In the genomic region with DNA sequence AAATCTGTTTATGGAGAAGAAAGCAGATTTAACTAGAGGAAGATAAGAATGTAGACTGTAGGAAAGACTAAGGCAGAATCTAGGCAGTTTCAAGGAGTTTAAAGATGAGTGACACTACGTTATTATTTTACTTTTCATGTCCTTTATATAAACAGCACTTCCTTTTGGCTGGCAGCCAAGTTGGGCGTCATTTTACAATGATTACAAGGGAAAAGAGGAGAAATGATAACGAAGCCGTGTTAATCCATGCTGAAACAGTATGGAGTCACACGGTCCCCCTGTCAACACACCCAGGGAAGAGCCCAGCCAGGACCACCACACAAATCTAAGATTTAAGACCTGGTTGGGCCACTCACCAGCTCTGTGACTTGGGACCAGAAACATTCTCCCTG, we compare ENCODE assay signal across 14 cellular contexts.
A peak's percentile ranks its signal among the peaks of the same experiment; 100 is the strongest.
DNase-seq lines count a peak whose midpoint lies in the region; ATAC-seq and TF ChIP-seq lines count a peak whose summit lies in the region.
"Had no signal": no experiment of that assay in that cellular context is flagged by ENCODE, and none has a peak within 500 bp of the region (broad histone marks: within the 10 kb centered on the region; RNA-seq: fewer than 3 reads in every experiment).

No MANE protein-coding gene starts in this region.

- ATAC-seq in mucosa of descending colon (peak; percentile 56), HG03196 (IDR thresholded peaks at IDR 0.05; ENCODE audit: unreplicated experiment) (no peak)
- ATAC-seq: effector memory CD8-positive, alpha-beta T cell; naive thymus-derived CD8-positive, alpha-beta T cell had no signal

- H3K4me1 ChIP-seq in mucosa of descending colon (ENCODE audit: low read depth): peaks cover 17% of the 10 kb centered on the region

- H3K9me3 ChIP-seq in mucosa of descending colon: no peaks in the 10 kb centered on the region
- H3K9me3 ChIP-seq: SJSA1 had no signal

- in situ Hi-C loops in brain microvascular endothelial cell (cut with HindIII; ENCODE audit: low pct_ligation_motif_present, low sequenced_read_pairs): no loop called here

- H3K36me3 ChIP-seq in brain microvascular endothelial cell (replicated peaks) (no peaks in the 10 kb centered on the region), mucosa of descending colon (ENCODE audit: low read depth) (no peaks in the 10 kb centered on the region)
- H3K36me3 ChIP-seq: SJSA1 had no signal

- H3K27me3 ChIP-seq in brain microvascular endothelial cell (replicated peaks): no peaks in the 10 kb centered on the region
- H3K27me3 ChIP-seq: SJSA1 had no signal

- no peak overlapping the region for H3K27ac ChIP-seq in brain microvascular endothelial cell
- H3K27ac ChIP-seq: SJSA1 had no signal

- no peak for TF ChIP-seq CTCF in brain microvascular endothelial cell (IDR thresholded peaks at IDR 0.05; ENCODE audit: low read depth, low read length, missing control alignments)
- TF ChIP-seq CTCF in mucosa of descending colon (IDR thresholded peaks at IDR 0.05): no peak

- peak; percentile 15 for DNase-seq in ELR (ENCODE audit: low read depth)
- peak; percentile 20 for DNase-seq in NCI-H1105 treated with DMSO at 0.1 percent for 48 hours (lab: John Stamatoyannopoulos, UW)
- DNase-seq in brain microvascular endothelial cell: peak; percentile 48
- DNase-seq in mucosa of descending colon: peak; percentile 56 to 96 (median 79)
- no peak for DNase-seq in GM19240 (ENCODE audit: insufficient read length, low spot score)
- DNase-seq in NOMO-1 treated with dmso at 0.1 percent for 144 hours (lab: John Stamatoyannopoulos, UW; ENCODE audit: unreplicated experiment): no peak
- no peak for DNase-seq in putamen (ENCODE audit: low spot score)
- DNase-seq: activated effector memory CD4-positive, alpha-beta T cell treated with anti-CD3 and anti-CD28 coated beads, Interleukin-2, amount 50 U/mL, for 16 hours; effector memory CD8-positive, alpha-beta T cell; GOT3; naive thymus-derived CD8-positive, alpha-beta T cell; NCI-H774 had no signal

- intact Hi-C loops in mucosa of descending colon (cut with DNase I, micrococcal nuclease): no loop called here

- no peak overlapping the region for H3K4me3 ChIP-seq in brain microvascular endothelial cell (ENCODE audit: low read depth, low read length)
- no peak overlapping the region for H3K4me3 ChIP-seq in mucosa of descending colon
- H3K4me3 ChIP-seq: SJSA1 had no signal

Comparison
In these comparisons a context has a peak if more than half of its experiments do, and no peak if none do; other contexts are left out.
1. DNase-seq: peak in ELR (single experiment), NCI-H1105 treated with DMSO at 0.1 percent for 48 hours (single experiment), brain microvascular endothelial cell (single experiment) and mucosa of descending colon (3 of 3); none in GM19240 (single experiment), NOMO-1 treated with dmso at 0.1 percent for 144 hours (single experiment) and putamen (single experiment).